9 cellular contexts compared by ENCODE assay signal in genomic region chr11:118924591-118925585, GRCh38. TPM values are rescaled to one million over a fixed set of nuclear protein-coding genes. Genes with fewer than 3 reads are reported as not detected.
DNase-seq lines count a peak whose midpoint lies in the region; ATAC-seq and TF ChIP-seq lines count a peak whose summit lies in the region.
"Had no signal": no experiment of that assay in that cellular context is flagged by ENCODE, and none has a peak within 500 bp of the region (broad histone marks: within the 10 kb centered on the region; RNA-seq: fewer than 3 reads in every experiment).

No MANE protein-coding gene starts in this region.

- H3K4me1 Mint-ChIP-seq in T-cell: peaks cover 41 to 55% (median 50%) of the 10 kb centered on the region in 3 donors

- H3K9me3 Mint-ChIP-seq in T-cell: no peaks in the 10 kb centered on the region

- peaks cover 23% of the 10 kb centered on the region for H3K36me3 Mint-ChIP-seq in T-cell

- peak overlapping the region; percentile 99 for H3K4me3 ChIP-seq in BJ (ENCODE audit: low read depth, low read length)
- peak overlapping the region; percentile 82 for H3K4me3 ChIP-seq in coronary artery
- H3K4me3 ChIP-seq in testis: peak overlapping the region; percentile 75 to 91

- no peaks in the 10 kb centered on the region for H3K27me3 ChIP-seq in BJ (ENCODE audit: control insufficient read depth, insufficient read depth, low read length)
- no peaks in the 10 kb centered on the region for H3K27me3 ChIP-seq in testis

- peak overlapping the region; percentile 93 to 96 (median 96) for H3K4me3 Mint-ChIP-seq in T-cell

- peak overlapping the region; percentile 96 to 100 for H3K27ac ChIP-seq in coronary artery
- peak overlapping the region; percentile 88 to 94 for H3K27ac ChIP-seq in testis

- H3K36me3 ChIP-seq in BJ (ENCODE audit: control insufficient read depth, insufficient read depth, low read length): 0 out of 2 replicates have a peak, but pooled peaks cover 2% of the 10 kb centered on the region
- H3K36me3 ChIP-seq in testis (ENCODE audit: low read depth, missing control alignments): no peaks in the 10 kb centered on the region

- H3K4me1 ChIP-seq in testis: peaks cover 44% of the 10 kb centered on the region

- peak overlapping the region; percentile 93 to 95 for H3K27ac Mint-ChIP-seq in T-cell

- no peak for DNase-seq in BJ (ENCODE audit: low read depth)
- peak; percentile 92 for DNase-seq in GM19238 (ENCODE audit: insufficient read length, low spot score)
- DNase-seq in T-cell: peak in 22 of 34 experiments; percentile 34 to 69 (median 54)
- no peak for DNase-seq in coronary artery (ENCODE audit: low spot score)
- peak; percentile 51 to 64 for DNase-seq in lung microvascular endothelial cell (ENCODE audit: low read depth in 2 of 2)
- DNase-seq in testis: peak; percentile 76
- no peak for DNase-seq in HCEC 1CT

- CTCF ChIA-PET in BJ (lab: Yijun Ruan, JAX) (interaction anchor here (0.6 to 2.4 kb wide), 14 partner anchors 9 to 277 kb away, joined by 3 to 11 read pairs (median 4); partner anchors contain the start of genes DDX6 and UPK2), T-cell (lab: Charles Lee) (interaction anchor here (0.6 to 2.4 kb wide), 11 partner anchors 11 to 231 kb away, joined by 3 to 30 read pairs (median 4); partner anchors contain the start of gene DDX6 (in 1 of the 2))

- no peak for TF ChIP-seq POLR2A in testis (IDR thresholded peaks at IDR 0.05)

- ATAC-seq in T-cell (replicated peaks in 1 of 4) (no peak), GM21528 (IDR thresholded peaks at IDR 0.05; ENCODE audit: low FRiP score, unreplicated experiment) (no peak)

- intact Hi-C loops in testis (cut with DNase I; ENCODE audit: low total_unique reads): no loop called here

- H3K27me3 Mint-ChIP-seq in T-cell: no peaks in the 10 kb centered on the region

- WGBS in testis, 2 donors: 0 to 1% methylated on average over 12 to 44 of the region's 45 CpGs

- TF ChIP-seq CTCF in BJ (IDR thresholded peaks at IDR 0.05; ENCODE audit: insufficient read depth, low read depth, low read length): no peak
- TF ChIP-seq CTCF in coronary artery (IDR thresholded peaks at IDR 0.05): no peak
- no peak for TF ChIP-seq CTCF in testis (IDR thresholded peaks at IDR 0.05)

- H3K9me3 ChIP-seq in testis: no peaks in the 10 kb centered on the region

- POLR2A ChIA-PET in BJ (lab: Charles Lee) (no interaction called here), T-cell (lab: Charles Lee) (interaction anchor here (0.5 to 1.5 kb wide), 12 partner anchors 11 to 225 kb away, joined by 3 to 18 read pairs (median 6); no protein-coding TSS in a partner anchor)

RNA-seq across cellular contexts. Expression of gene BCL9L, which starts 0.8 kb away (rescaled TPM):
- polyA plus RNA-seq in BJ (2011; rRNA removed): 8.6 and 15.0 TPM in 2 replicates
- 12.8 and 23.3 TPM in 2 replicates for polyA minus RNA-seq in BJ (2011; rRNA and poly(A)+ RNA removed)
- 100 to 1,000 TPM; 229 to 331 (median 308) TPM for total RNA-seq in T-cell
- total RNA-seq in lung microvascular endothelial cell: 4.6 and 5.9 TPM in 2 replicates
- 10 to 100 TPM; 37.0 to 38.9 TPM for total RNA-seq in testis
- 30.7 TPM for polyA plus RNA-seq in testis (ENCODE audit: insufficient read depth, low read depth, low replicate concordance)

RNA-seq across cellular contexts. Expression of gene UPK2, which starts 31.2 kb away (rescaled TPM):
- polyA plus RNA-seq in BJ (2011; rRNA removed) (0.18 and 0.20 TPM in 2 replicates), testis (ENCODE audit: insufficient read depth, low read depth, low replicate concordance) (0.50 TPM)
- not detected in 2 replicates for polyA minus RNA-seq in BJ (2011; rRNA and poly(A)+ RNA removed)
- total RNA-seq in T-cell (under 1 TPM in 1 of 5 donors, not detected in 4; 0.32 TPM), lung microvascular endothelial cell (not detected in 2 replicates), testis (under 1 TPM in 1 of 2 donors, not detected in 1; 0.68 TPM)
- total RNA-seq: NCI-H460 had no signal

RNA-seq across cellular contexts. Expression of gene CXCR5, which starts 41.2 kb away (rescaled TPM):
- polyA plus RNA-seq in BJ (2011; rRNA removed) (not detected in 2 replicates), testis (ENCODE audit: insufficient read depth, low read depth, low replicate concordance) (0.22 TPM)
- polyA minus RNA-seq in BJ (2011; rRNA and poly(A)+ RNA removed): not detected in 2 replicates
- total RNA-seq in T-cell (10 to 100 TPM in 1 of 5 donors, 1 to 10 TPM in 4; 4.7 to 10.6 (median 6.3) TPM), lung microvascular endothelial cell (not detected in 2 replicates), testis (under 1 TPM in 1 of 2 donors, not detected in 1; 0.06 TPM)

RNA-seq across cellular contexts. Expression of gene FOXR1, which starts 46.7 kb away (rescaled TPM):
- polyA plus RNA-seq in BJ (2011; rRNA removed) (not detected in 2 replicates), testis (ENCODE audit: insufficient read depth, low read depth, low replicate concordance) (7.3 TPM)
- not detected in 2 replicates for polyA minus RNA-seq in BJ (2011; rRNA and poly(A)+ RNA removed)
- total RNA-seq in T-cell (not detected), lung microvascular endothelial cell (not detected in 2 replicates), testis (1 to 10 TPM; 5.0 to 8.9 TPM)
- total RNA-seq: NCI-H460 had no signal

Comparison
In these comparisons a context has a peak if more than half of its experiments do, and no peak if none do; other contexts are left out.
1. DNase-seq: peak in GM19238 (single experiment), T-cell (22 of 34), lung microvascular endothelial cell (2 of 2) and testis (single experiment); none in BJ (single experiment), coronary artery (single experiment) and HCEC 1CT (single experiment).
2. RNA of gene BCL9L, which starts 0.8 kb away (total RNA-seq): 229 to 331 TPM in T-cell; 37.0 to 38.9 TPM in testis and 4.6 to 5.9 TPM in lung microvascular endothelial cell; every median in the first group is over 4 times any median in the second.
3. Peak in every context shown above with its lines, with median percentiles within 50 percentile points of each other: H3K4me3 ChIP-seq.